ENCODE assay signal across 13 cellular contexts in the genomic region with DNA sequence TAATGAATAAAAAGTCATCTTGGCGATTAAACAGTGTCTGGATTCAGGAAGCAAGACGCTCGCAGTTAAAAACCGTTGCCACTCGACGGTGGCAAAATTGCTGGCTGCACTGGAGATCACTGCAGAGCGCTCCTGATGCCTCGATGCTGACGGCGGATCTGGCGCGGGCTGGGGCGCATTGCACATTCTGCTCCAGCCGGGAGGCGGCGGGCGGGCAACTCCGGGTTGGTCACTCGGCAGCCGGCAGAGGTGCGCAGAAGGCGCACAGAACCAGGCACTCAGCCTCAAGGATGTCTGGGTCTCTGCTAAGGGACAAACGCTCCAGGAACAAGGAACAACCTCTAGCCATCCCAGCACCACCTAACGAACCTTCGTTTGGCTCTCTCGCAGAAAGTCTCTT.
DNase-seq lines count a peak whose midpoint lies in the region; ATAC-seq and TF ChIP-seq lines count a peak whose summit lies in the region.
"Had no signal": no experiment of that assay in that cellular context is flagged by ENCODE, and none has a peak within 500 bp of the region (broad histone marks: within the 10 kb centered on the region; RNA-seq: fewer than 3 reads in every experiment).

No MANE protein-coding gene starts in this region.

- DNase-seq in activated CD4-positive, alpha-beta T cell treated with anti-CD3 and anti-CD28 coated beads, Interleukin-2, amount 50 U/mL, for 48 hours = peak; percentile 18 to 22
- DNase-seq in activated CD4-positive, alpha-beta T cell treated with anti-CD3 and anti-CD28 coated beads, Interleukin-2, amount 50 U/mL, for 4 hours = no peak
- peak; percentile 15 for DNase-seq in NCI-H526 treated with DMSO at 0.1 percent for 48 hours (lab: John Stamatoyannopoulos, UW)
- no peak for DNase-seq in hepatocyte (ENCODE audit: low spot score)
- peak; percentile 73 for DNase-seq in posterior vena cava (ENCODE audit: low spot score)
- DNase-seq in NCI-H128 (lab: John Stamatoyannopoulos, UW; ENCODE audit: unreplicated experiment) = no peak
- DNase-seq in naive thymus-derived CD8-positive, alpha-beta T cell = no peak
- DNase-seq: ACHN, EL, naive B cell had no signal

- H3K36me3 ChIP-seq in hepatocyte (replicated peaks; ENCODE audit: insufficient read depth, low read depth) = no peaks in the 10 kb centered on the region
- H3K36me3 ChIP-seq: heart left ventricle had no signal

- no peaks in the 10 kb centered on the region for H3K9me3 ChIP-seq in hepatocyte (ENCODE audit: low read depth)
- H3K9me3 ChIP-seq: heart left ventricle had no signal

- intact Hi-C loops in posterior vena cava (cut with DNase I) = no loop called here

- no peak overlapping the region for H3K27ac ChIP-seq in hepatocyte
- H3K27ac ChIP-seq: heart left ventricle had no signal

- no peaks in the 10 kb centered on the region for H4K20me1 ChIP-seq in hepatocyte (ENCODE audit: insufficient read depth, poor library complexity, severe bottlenecking)

- H3K27me3 ChIP-seq in hepatocyte = peaks cover 88% of the 10 kb centered on the region

- no peaks in the 10 kb centered on the region for H3K79me2 ChIP-seq in hepatocyte

- 3% methylated on average over 26 of the region's 26 CpGs for WGBS in hepatocyte (ENCODE audit: low lambda C conversion rate, missing lambda C conversion rate)

- H3K27me3 Mint-ChIP-seq in naive thymus-derived CD8-positive, alpha-beta T cell = peaks cover 19 to 68% (median 38%) of the 10 kb centered on the region in 5 donors

- no peak for TF ChIP-seq CTCF in hepatocyte (IDR thresholded peaks at IDR 0.05; ENCODE audit: poor library complexity)

- H3K36me3 Mint-ChIP-seq in naive thymus-derived CD8-positive, alpha-beta T cell = no peaks in the 10 kb centered on the region
- H3K36me3 Mint-ChIP-seq: naive B cell had no signal

- peaks cover 3 to 18% (median 10%) of the 10 kb centered on the region in 4 donors for H3K4me1 Mint-ChIP-seq in naive thymus-derived CD8-positive, alpha-beta T cell
- H3K4me1 Mint-ChIP-seq: IgD-negative memory B cell had no signal

- no peak overlapping the region for H3K4me3 ChIP-seq in hepatocyte

- peak overlapping the region in 1 of 10 donors; percentile 44 for H3K27ac Mint-ChIP-seq in naive thymus-derived CD8-positive, alpha-beta T cell
- H3K27ac Mint-ChIP-seq: IgD-negative memory B cell, naive B cell had no signal

- H3K4me2 ChIP-seq in hepatocyte = peak overlapping the region; percentile 84

- no peaks in the 10 kb centered on the region for H3K9me3 Mint-ChIP-seq in naive thymus-derived CD8-positive, alpha-beta T cell
- H3K9me3 Mint-ChIP-seq: naive B cell had no signal

- POLR2A ChIA-PET in naive thymus-derived CD8-positive, alpha-beta T cell (lab: Charles Lee) = no interaction called here

- no peaks in the 10 kb centered on the region for H3K9me2 ChIP-seq in hepatocyte (replicated peaks; ENCODE audit: insufficient read depth)

- no peak overlapping the region for H2AFZ ChIP-seq in hepatocyte

- no peaks in the 10 kb centered on the region for H3K4me1 ChIP-seq in hepatocyte (ENCODE audit: insufficient read depth)

- ATAC-seq in HG02642 (IDR thresholded peaks at IDR 0.05; ENCODE audit: poor library complexity, unreplicated experiment) = no peak
- no peak for ATAC-seq in naive thymus-derived CD8-positive, alpha-beta T cell
- ATAC-seq: heart left ventricle had no signal

- H3K4me3 Mint-ChIP-seq in naive thymus-derived CD8-positive, alpha-beta T cell = peak overlapping the region in 5 of 10 donors; percentile 30 to 69 (median 33)

Comparison
In these comparisons a context has a peak if more than half of its experiments do, and no peak if none do; other contexts are left out.
1. DNase-seq: peak in activated CD4-positive, alpha-beta T cell treated with anti-CD3 and anti-CD28 coated beads, Interleukin-2, amount 50 U/mL, for 48 hours (2 of 2), NCI-H526 treated with DMSO at 0.1 percent for 48 hours (single experiment) and posterior vena cava (single experiment); none in activated CD4-positive, alpha-beta T cell treated with anti-CD3 and anti-CD28 coated beads, Interleukin-2, amount 50 U/mL, for 4 hours (0 of 2), hepatocyte (single experiment), NCI-H128 (single experiment) and naive thymus-derived CD8-positive, alpha-beta T cell (0 of 10).